ENCODE assay signal across 17 cellular contexts in the genomic region with DNA sequence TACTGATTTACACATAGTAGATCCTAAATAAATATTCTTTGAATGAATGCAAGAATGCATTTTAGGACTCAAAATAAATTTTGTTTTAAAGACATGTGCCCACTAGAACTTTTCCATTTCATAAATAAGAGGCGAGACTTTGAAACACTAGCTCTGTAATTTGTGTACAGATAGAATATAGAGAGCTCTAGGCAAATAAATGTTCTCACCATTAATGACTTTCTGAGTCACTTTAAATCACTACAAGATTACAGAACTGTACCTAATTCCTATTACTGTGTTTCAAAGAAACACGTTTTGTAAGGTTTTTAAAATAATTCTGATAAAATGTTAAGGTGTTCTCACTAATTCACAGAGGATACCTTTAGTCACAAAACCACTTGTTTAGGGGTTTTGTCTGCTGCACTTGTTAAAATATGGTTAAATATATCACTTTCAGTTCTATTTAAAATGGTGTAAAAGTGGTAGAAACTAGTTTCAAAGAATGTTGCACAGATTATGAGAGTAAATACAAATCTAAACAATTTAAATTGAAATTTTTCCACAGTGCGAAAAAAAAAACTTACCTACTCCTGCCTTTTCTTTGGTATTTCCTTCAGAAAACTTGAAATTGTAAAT.
DNase-seq lines count a peak whose midpoint lies in the region; ATAC-seq, FAIRE-seq and TF ChIP-seq lines count a peak whose summit lies in the region.
"Had no signal": no experiment of that assay in that cellular context is flagged by ENCODE, and none has a peak within 500 bp of the region (broad histone marks: within the 10 kb centered on the region; RNA-seq: fewer than 3 reads in every experiment).

No MANE protein-coding gene starts in this region.

- no peak overlapping the region for H3K27ac Mint-ChIP-seq in activated T-helper 17 cell treated with anti-CD3 and anti-CD28 coated beads, Interleukin-2, amount 50 U/mL, for 72 hours
- H3K27ac Mint-ChIP-seq in CD4-positive, alpha-beta T cell, result no peak overlapping the region
- H3K27ac Mint-ChIP-seq: activated CD8-positive, alpha-beta memory T cell treated with anti-CD3 and anti-CD28 coated beads, Interleukin-2, amount 10 ng/mL, durations not matched to agents 7 days and 5 days; activated naive CD8-positive, alpha-beta T cell treated with anti-CD3 and anti-CD28 coated beads, Interleukin-2, amount 50 U/mL, for 24 hours had no signal

- H3K4me1 Mint-ChIP-seq in activated T-helper 17 cell treated with anti-CD3 and anti-CD28 coated beads, Interleukin-2, amount 50 U/mL, for 72 hours, result no peaks in the 10 kb centered on the region
- H3K4me1 Mint-ChIP-seq in CD4-positive, alpha-beta T cell (ENCODE audit: low read depth), result no peaks in the 10 kb centered on the region
- H3K4me1 Mint-ChIP-seq: activated CD8-positive, alpha-beta memory T cell treated with anti-CD3 and anti-CD28 coated beads, Interleukin-2, amount 10 ng/mL, durations not matched to agents 7 days and 5 days; activated naive CD8-positive, alpha-beta T cell treated with anti-CD3 and anti-CD28 coated beads, Interleukin-2, amount 50 U/mL, for 24 hours had no signal

- DNase-seq in GM18507 (ENCODE audit: extremely low spot score, insufficient read length, low read depth) (no peak), testis (no peak), NCI-H526 (lab: John Stamatoyannopoulos, UW) (no peak)
- no peak for DNase-seq in CD4-positive, alpha-beta T cell
- DNase-seq: activated CD8-positive, alpha-beta memory T cell treated with anti-CD3 and anti-CD28 coated beads, Interleukin-2, amount 10 ng/mL, durations not matched to agents 7 days and 5 days; activated naive CD8-positive, alpha-beta T cell treated with anti-CD3 and anti-CD28 coated beads, Interleukin-2, amount 50 U/mL, for 24 hours; COR-L47; mesenchymal stem cell; NCI-H1417 treated with DMSO at 0.1 percent for 48 hours; NCI-H748 treated with DMSO at 0.1 percent for 48 hours; Right ventricle myocardium superior; transverse colon had no signal

- H3K4me1 ChIP-seq in testis, result no peaks in the 10 kb centered on the region
- H3K4me1 ChIP-seq: transverse colon had no signal

- no peaks in the 10 kb centered on the region for H3K27me3 ChIP-seq in testis
- H3K27me3 ChIP-seq in CD4-positive, alpha-beta T cell (ENCODE audit: control insufficient read depth, insufficient read depth, low read length), result no peaks in the 10 kb centered on the region
- H3K27me3 ChIP-seq: transverse colon had no signal

- no peak overlapping the region for H3K27ac ChIP-seq in testis
- H3K27ac ChIP-seq in CD4-positive, alpha-beta T cell (ENCODE audit: low read depth, low read length), result no peak overlapping the region
- H3K27ac ChIP-seq: transverse colon had no signal

- H3K36me3 Mint-ChIP-seq in activated T-helper 17 cell treated with anti-CD3 and anti-CD28 coated beads, Interleukin-2, amount 50 U/mL, for 72 hours (ENCODE audit: low read depth), result no peaks in the 10 kb centered on the region
- no peaks in the 10 kb centered on the region for H3K36me3 Mint-ChIP-seq in CD4-positive, alpha-beta T cell (ENCODE audit: low read depth)
- H3K36me3 Mint-ChIP-seq: activated CD8-positive, alpha-beta memory T cell treated with anti-CD3 and anti-CD28 coated beads, Interleukin-2, amount 10 ng/mL, durations not matched to agents 7 days and 5 days had no signal

- H3K27me3 Mint-ChIP-seq in activated T-helper 17 cell treated with anti-CD3 and anti-CD28 coated beads, Interleukin-2, amount 50 U/mL, for 72 hours, result no peaks in the 10 kb centered on the region
- H3K27me3 Mint-ChIP-seq in CD4-positive, alpha-beta T cell, result no peaks in the 10 kb centered on the region
- H3K27me3 Mint-ChIP-seq: activated CD8-positive, alpha-beta memory T cell treated with anti-CD3 and anti-CD28 coated beads, Interleukin-2, amount 10 ng/mL, durations not matched to agents 7 days and 5 days; activated naive CD8-positive, alpha-beta T cell treated with anti-CD3 and anti-CD28 coated beads, Interleukin-2, amount 50 U/mL, for 24 hours had no signal

- peaks cover 9% of the 10 kb centered on the region for H3K9me3 Mint-ChIP-seq in activated T-helper 17 cell treated with anti-CD3 and anti-CD28 coated beads, Interleukin-2, amount 50 U/mL, for 72 hours
- H3K9me3 Mint-ChIP-seq in CD4-positive, alpha-beta T cell, result peaks cover 4% of the 10 kb centered on the region

- no peaks in the 10 kb centered on the region for H3K36me3 ChIP-seq in testis (ENCODE audit: low read depth, missing control alignments)
- H3K36me3 ChIP-seq: transverse colon had no signal

- TF ChIP-seq POLR2A in testis (IDR thresholded peaks at IDR 0.05), result no peak

- H3K9me3 ChIP-seq in testis, result no peaks in the 10 kb centered on the region
- H3K9me3 ChIP-seq in CD4-positive, alpha-beta T cell (ENCODE audit: control insufficient read depth, low read length), result no peaks in the 10 kb centered on the region

- ATAC-seq in GM19467 (IDR thresholded peaks at IDR 0.05; ENCODE audit: unreplicated experiment) (peak; percentile 79), HG02798 (IDR thresholded peaks at IDR 0.05; ENCODE audit: poor library complexity, unreplicated experiment) (peak; percentile 81), HG03565 (IDR thresholded peaks at IDR 0.05; ENCODE audit: unreplicated experiment) (peak; percentile 71)
- no peak for ATAC-seq in activated T-helper 17 cell treated with anti-CD3 and anti-CD28 coated beads, Interleukin-2, amount 50 U/mL, for 72 hours (replicated peaks)
- ATAC-seq in CD4-positive, alpha-beta T cell (ENCODE audit: poor library complexity), result no peak
- ATAC-seq: activated CD8-positive, alpha-beta memory T cell treated with anti-CD3 and anti-CD28 coated beads, Interleukin-2, amount 10 ng/mL, durations not matched to agents 7 days and 5 days; activated naive CD8-positive, alpha-beta T cell treated with anti-CD3 and anti-CD28 coated beads, Interleukin-2, amount 50 U/mL, for 24 hours had no signal

- POLR2A ChIA-PET in CD4-positive, alpha-beta T cell (lab: Charles Lee), result no interaction called here

- no peak overlapping the region for H3K4me3 ChIP-seq in testis
- H3K4me3 ChIP-seq: transverse colon had no signal

- intact Hi-C loops in testis (cut with DNase I; ENCODE audit: low total_unique reads), result no loop called here
- intact Hi-C loops in CD4-positive, alpha-beta T cell (cut with DNase I, micrococcal nuclease), result no loop called here

- no peak for TF ChIP-seq CTCF in testis (IDR thresholded peaks at IDR 0.05)
- no peak for TF ChIP-seq CTCF in CD4-positive, alpha-beta T cell (IDR thresholded peaks at IDR 0.05)

- peak; percentile 52 for FAIRE-seq in GM18507 (lab: Jason Lieb, UNC)
- FAIRE-seq: TTC549 had no signal

- CTCF ChIA-PET in CD4-positive, alpha-beta T cell (lab: Charles Lee), result no interaction called here

- H3K4me3 Mint-ChIP-seq in activated T-helper 17 cell treated with anti-CD3 and anti-CD28 coated beads, Interleukin-2, amount 50 U/mL, for 72 hours, result no peak overlapping the region
- H3K4me3 Mint-ChIP-seq in CD4-positive, alpha-beta T cell, result no peak overlapping the region
- H3K4me3 Mint-ChIP-seq: activated CD8-positive, alpha-beta memory T cell treated with anti-CD3 and anti-CD28 coated beads, Interleukin-2, amount 10 ng/mL, durations not matched to agents 7 days and 5 days; activated naive CD8-positive, alpha-beta T cell treated with anti-CD3 and anti-CD28 coated beads, Interleukin-2, amount 50 U/mL, for 24 hours had no signal

- 85 to 90% methylated on average over 3 of the region's 3 CpGs for WGBS in testis, 2 donors

Comparison
In these comparisons a context has a peak if more than half of its experiments do, and no peak if none do; other contexts are left out.
1. ATAC-seq: peak in GM19467 (single experiment), HG02798 (single experiment) and HG03565 (single experiment); none in activated T-helper 17 cell treated with anti-CD3 and anti-CD28 coated beads, Interleukin-2, amount 50 U/mL, for 72 hours (single experiment) and CD4-positive, alpha-beta T cell (single experiment).